Comparison of ENCODE assay signal across 2 cellular contexts in the genomic region with DNA sequence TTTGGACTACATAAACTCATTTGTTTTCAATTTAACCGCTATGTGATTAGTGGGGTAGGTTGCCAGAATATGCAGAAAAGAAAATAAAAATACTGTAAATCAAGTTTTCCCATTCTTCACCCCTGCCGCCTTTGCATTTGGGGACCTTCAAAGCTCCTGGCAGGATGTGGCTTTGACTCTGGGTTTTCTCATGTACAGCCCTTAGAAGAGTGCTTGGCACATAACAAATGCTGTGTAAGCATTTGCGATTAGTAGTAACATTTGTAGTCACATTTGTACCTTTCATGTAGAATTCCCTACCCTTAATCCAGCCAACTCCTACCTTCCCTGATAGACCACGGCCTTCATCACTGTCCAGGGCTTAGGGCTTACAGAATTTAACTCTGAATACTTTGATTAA.
TF ChIP-seq lines count a peak whose summit lies in the region.

No MANE protein-coding gene starts in this region.

TF ChIP-seq in HepG2, 621 proteins besides CTCF, POLR2A, EP300 and RAD21 (continued from another document):
- TF ChIP-seq, protein P1, sequence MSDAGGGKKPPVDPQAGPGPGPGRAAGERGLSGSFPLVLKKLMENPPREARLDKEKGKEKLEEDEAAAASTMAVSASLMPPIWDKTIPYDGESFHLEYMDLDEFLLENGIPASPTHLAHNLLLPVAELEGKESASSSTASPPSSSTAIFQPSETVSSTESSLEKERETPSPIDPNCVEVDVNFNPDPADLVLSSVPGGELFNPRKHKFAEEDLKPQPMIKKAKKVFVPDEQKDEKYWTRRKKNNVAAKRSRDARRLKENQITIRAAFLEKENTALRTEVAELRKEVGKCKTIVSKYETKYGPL (CRISPR knock-in tag; IDR thresholded peaks at IDR 0.05), result 0 out of 2 replicates have a peak, but pooled peaks have one; percentile 31
- TF ChIP-seq SRY (CRISPR knock-in tag; IDR thresholded peaks at IDR 0.05) (no peak), MAFK (conservative IDR thresholded peaks at IDR 0.05 in 1 of 2, IDR thresholded peaks at IDR 0.05 in 1 of 2; ENCODE audit: low read length in 2 of 2) (peak; percentile 85 to 91)

TF ChIP-seq in GM23338, 12 proteins besides CTCF, POLR2A, EP300 and RAD21 (continued from another document):
- TF ChIP-seq, protein P2, sequence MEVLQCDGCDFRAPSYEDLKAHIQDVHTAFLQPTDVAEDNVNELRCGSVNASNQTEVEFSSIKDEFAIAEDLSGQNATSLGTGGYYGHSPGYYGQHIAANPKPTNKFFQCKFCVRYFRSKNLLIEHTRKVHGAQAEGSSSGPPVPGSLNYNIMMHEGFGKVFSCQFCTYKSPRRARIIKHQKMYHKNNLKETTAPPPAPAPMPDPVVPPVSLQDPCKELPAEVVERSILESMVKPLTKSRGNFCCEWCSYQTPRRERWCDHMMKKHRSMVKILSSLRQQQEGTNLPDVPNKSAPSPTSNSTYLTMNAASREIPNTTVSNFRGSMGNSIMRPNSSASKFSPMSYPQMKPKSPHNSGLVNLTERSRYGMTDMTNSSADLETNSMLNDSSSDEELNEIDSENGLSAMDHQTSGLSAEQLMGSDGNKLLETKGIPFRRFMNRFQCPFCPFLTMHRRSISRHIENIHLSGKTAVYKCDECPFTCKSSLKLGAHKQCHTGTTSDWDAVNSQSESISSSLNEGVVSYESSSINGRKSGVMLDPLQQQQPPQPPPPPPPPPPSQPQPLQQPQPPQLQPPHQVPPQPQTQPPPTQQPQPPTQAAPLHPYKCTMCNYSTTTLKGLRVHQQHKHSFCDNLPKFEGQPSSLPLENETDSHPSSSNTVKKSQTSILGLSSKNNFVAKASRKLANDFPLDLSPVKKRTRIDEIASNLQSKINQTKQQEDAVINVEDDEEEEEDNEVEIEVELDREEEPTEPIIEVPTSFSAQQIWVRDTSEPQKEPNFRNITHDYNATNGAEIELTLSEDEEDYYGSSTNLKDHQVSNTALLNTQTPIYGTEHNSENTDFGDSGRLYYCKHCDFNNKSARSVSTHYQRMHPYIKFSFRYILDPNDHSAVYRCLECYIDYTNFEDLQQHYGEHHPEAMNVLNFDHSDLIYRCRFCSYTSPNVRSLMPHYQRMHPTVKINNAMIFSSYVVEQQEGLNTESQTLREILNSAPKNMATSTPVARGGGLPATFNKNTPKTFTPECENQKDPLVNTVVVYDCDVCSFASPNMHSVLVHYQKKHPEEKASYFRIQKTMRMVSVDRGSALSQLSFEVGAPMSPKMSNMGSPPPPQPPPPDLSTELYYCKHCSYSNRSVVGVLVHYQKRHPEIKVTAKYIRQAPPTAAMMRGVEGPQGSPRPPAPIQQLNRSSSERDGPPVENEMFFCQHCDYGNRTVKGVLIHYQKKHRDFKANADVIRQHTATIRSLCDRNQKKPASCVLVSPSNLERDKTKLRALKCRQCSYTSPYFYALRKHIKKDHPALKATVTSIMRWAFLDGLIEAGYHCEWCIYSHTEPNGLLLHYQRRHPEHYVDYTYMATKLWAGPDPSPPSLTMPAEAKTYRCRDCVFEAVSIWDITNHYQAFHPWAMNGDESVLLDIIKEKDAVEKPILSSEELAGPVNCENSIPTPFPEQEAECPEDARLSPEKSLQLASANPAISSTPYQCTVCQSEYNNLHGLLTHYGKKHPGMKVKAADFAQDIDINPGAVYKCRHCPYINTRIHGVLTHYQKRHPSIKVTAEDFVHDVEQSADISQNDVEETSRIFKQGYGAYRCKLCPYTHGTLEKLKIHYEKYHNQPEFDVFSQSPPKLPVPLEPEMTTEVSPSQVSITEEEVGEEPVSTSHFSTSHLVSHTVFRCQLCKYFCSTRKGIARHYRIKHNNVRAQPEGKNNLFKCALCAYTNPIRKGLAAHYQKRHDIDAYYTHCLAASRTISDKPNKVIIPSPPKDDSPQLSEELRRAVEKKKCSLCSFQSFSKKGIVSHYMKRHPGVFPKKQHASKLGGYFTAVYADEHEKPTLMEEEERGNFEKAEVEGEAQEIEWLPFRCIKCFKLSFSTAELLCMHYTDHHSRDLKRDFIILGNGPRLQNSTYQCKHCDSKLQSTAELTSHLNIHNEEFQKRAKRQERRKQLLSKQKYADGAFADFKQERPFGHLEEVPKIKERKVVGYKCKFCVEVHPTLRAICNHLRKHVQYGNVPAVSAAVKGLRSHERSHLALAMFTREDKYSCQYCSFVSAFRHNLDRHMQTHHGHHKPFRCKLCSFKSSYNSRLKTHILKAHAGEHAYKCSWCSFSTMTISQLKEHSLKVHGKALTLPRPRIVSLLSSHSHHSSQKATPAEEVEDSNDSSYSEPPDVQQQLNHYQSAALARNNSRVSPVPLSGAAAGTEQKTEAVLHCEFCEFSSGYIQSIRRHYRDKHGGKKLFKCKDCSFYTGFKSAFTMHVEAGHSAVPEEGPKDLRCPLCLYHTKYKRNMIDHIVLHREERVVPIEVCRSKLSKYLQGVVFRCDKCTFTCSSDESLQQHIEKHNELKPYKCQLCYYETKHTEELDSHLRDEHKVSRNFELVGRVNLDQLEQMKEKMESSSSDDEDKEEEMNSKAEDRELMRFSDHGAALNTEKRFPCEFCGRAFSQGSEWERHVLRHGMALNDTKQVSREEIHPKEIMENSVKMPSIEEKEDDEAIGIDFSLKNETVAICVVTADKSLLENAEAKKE (CRISPR knock-in tag; IDR thresholded peaks at IDR 0.05), result no peak
- TF ChIP-seq EZH2phosphoT487 (IDR thresholded peaks at IDR 0.05; ENCODE audit: unreplicated experiment) (no peak), ZNF331 (CRISPR knock-in tag; IDR thresholded peaks at IDR 0.05; ENCODE audit: low read depth) (no peak), CREB1 (CRISPR knock-in tag; IDR thresholded peaks at IDR 0.05; ENCODE audit: low read depth) (no peak), NANOG (IDR thresholded peaks at IDR 0.05; ENCODE audit: borderline replicate concordance) (no peak), JUNB (IDR thresholded peaks at IDR 0.05; ENCODE audit: unreplicated experiment) (no peak), ZNF114 (CRISPR knock-in tag; IDR thresholded peaks at IDR 0.05) (no peak), POLR2AphosphoS5 (IDR thresholded peaks at IDR 0.05; ENCODE audit: low read depth) (no peak), EZH2 (IDR thresholded peaks at IDR 0.05; ENCODE audit: low read depth, unreplicated experiment) (no peak)
- TF ChIP-seq, protein P3, sequence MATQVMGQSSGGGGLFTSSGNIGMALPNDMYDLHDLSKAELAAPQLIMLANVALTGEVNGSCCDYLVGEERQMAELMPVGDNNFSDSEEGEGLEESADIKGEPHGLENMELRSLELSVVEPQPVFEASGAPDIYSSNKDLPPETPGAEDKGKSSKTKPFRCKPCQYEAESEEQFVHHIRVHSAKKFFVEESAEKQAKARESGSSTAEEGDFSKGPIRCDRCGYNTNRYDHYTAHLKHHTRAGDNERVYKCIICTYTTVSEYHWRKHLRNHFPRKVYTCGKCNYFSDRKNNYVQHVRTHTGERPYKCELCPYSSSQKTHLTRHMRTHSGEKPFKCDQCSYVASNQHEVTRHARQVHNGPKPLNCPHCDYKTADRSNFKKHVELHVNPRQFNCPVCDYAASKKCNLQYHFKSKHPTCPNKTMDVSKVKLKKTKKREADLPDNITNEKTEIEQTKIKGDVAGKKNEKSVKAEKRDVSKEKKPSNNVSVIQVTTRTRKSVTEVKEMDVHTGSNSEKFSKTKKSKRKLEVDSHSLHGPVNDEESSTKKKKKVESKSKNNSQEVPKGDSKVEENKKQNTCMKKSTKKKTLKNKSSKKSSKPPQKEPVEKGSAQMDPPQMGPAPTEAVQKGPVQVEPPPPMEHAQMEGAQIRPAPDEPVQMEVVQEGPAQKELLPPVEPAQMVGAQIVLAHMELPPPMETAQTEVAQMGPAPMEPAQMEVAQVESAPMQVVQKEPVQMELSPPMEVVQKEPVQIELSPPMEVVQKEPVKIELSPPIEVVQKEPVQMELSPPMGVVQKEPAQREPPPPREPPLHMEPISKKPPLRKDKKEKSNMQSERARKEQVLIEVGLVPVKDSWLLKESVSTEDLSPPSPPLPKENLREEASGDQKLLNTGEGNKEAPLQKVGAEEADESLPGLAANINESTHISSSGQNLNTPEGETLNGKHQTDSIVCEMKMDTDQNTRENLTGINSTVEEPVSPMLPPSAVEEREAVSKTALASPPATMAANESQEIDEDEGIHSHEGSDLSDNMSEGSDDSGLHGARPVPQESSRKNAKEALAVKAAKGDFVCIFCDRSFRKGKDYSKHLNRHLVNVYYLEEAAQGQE (IDR thresholded peaks at IDR 0.05; ENCODE audit: unreplicated experiment), result no peak
- TF ChIP-seq, protein P4, sequence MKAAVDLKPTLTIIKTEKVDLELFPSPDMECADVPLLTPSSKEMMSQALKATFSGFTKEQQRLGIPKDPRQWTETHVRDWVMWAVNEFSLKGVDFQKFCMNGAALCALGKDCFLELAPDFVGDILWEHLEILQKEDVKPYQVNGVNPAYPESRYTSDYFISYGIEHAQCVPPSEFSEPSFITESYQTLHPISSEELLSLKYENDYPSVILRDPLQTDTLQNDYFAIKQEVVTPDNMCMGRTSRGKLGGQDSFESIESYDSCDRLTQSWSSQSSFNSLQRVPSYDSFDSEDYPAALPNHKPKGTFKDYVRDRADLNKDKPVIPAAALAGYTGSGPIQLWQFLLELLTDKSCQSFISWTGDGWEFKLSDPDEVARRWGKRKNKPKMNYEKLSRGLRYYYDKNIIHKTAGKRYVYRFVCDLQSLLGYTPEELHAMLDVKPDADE (IDR thresholded peaks at IDR 0.05), result no peak
